1 cellular context compared by ENCODE assay signal in the genomic region with DNA sequence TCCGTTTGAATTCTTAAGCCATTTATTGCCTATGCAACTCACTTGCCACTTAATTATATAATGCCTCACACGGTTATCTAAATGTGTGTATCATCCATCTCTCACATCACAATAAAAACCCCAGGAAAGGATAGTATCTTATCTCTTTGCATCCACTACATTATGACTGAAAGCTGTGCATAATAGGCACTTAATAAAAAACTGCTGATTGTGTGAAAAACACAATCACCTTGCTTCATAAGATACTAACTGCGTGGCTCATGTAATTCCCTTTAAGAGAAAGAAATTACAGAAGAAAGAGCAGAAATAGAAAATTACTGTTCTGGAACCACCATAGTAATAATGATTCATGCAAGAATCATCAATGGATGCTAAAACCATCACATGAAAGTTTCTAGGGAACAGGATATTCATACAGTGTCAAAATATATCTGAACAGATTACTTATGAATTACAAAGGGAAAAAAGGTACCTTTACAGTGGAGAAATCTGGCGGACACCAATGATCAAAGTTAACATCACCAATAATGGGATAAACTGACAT.
TF ChIP-seq lines count a peak whose summit lies in the region.

No MANE protein-coding gene starts in this region.

TF ChIP-seq in HepG2, 621 proteins besides CTCF, POLR2A, EP300 and RAD21:
- TF ChIP-seq, protein P1, sequence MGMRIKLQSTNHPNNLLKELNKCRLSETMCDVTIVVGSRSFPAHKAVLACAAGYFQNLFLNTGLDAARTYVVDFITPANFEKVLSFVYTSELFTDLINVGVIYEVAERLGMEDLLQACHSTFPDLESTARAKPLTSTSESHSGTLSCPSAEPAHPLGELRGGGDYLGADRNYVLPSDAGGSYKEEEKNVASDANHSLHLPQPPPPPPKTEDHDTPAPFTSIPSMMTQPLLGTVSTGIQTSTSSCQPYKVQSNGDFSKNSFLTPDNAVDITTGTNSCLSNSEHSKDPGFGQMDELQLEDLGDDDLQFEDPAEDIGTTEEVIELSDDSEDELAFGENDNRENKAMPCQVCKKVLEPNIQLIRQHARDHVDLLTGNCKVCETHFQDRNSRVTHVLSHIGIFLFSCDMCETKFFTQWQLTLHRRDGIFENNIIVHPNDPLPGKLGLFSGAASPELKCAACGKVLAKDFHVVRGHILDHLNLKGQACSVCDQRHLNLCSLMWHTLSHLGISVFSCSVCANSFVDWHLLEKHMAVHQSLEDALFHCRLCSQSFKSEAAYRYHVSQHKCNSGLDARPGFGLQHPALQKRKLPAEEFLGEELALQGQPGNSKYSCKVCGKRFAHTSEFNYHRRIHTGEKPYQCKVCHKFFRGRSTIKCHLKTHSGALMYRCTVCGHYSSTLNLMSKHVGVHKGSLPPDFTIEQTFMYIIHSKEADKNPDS (CRISPR knock-in tag; IDR thresholded peaks at IDR 0.05) = no peak
- TF ChIP-seq MAFK (conservative IDR thresholded peaks at IDR 0.05 in 1 of 2, IDR thresholded peaks at IDR 0.05 in 1 of 2; ENCODE audit: low read length in 2 of 2) (peak; percentile 92 to 94), MAFF (IDR thresholded peaks at IDR 0.05; ENCODE audit: low read depth, low read length) (peak; percentile 92)
